In the genomic region with DNA sequence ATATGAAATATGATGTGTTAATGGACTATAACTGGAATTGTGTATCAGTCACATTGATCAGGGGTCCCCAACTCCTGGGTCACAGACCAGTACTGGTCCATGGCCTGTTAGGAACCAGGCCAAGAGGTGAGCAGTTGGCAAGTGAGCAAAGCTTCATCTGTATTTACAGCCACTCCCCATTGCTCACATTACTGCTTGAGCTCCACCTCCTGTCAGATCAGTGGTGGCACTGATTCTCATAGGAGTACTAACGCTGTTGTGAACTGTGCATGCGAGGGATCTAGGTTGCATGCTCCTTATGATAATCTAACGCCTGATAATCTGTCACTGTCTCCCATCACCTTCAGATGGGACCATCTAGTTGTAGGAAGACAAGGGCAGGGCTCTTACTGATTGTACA, we compare ENCODE assay signal across 1 cellular context.
TF ChIP-seq lines count a peak whose summit lies in the region.

No MANE protein-coding gene starts in this region.

TF ChIP-seq in HepG2, 621 proteins besides CTCF, POLR2A, EP300 and RAD21 (continued from another document):
- TF ChIP-seq MIER3 (CRISPR knock-in tag; IDR thresholded peaks at IDR 0.05; ENCODE audit: borderline replicate concordance) (no peak), SRSF9 (IDR thresholded peaks at IDR 0.05; ENCODE audit: borderline replicate concordance, insufficient read depth, low read depth, low read length, poor library complexity, severe bottlenecking) (no peak), HNF4A (CRISPR knock-in tag; IDR thresholded peaks at IDR 0.05) (no peak), BHLHE40 (IDR thresholded peaks at IDR 0.05; ENCODE audit: low read length) (no peak), ERF (CRISPR knock-in tag; IDR thresholded peaks at IDR 0.05) (no peak), ZNF136 (CRISPR knock-in tag; IDR thresholded peaks at IDR 0.05; ENCODE audit: low read depth) (no peak), SIN3B (IDR thresholded peaks at IDR 0.05; ENCODE audit: low read length) (no peak), ZNF335 (CRISPR knock-in tag; IDR thresholded peaks at IDR 0.05) (no peak)
- TF ChIP-seq, protein P1, sequence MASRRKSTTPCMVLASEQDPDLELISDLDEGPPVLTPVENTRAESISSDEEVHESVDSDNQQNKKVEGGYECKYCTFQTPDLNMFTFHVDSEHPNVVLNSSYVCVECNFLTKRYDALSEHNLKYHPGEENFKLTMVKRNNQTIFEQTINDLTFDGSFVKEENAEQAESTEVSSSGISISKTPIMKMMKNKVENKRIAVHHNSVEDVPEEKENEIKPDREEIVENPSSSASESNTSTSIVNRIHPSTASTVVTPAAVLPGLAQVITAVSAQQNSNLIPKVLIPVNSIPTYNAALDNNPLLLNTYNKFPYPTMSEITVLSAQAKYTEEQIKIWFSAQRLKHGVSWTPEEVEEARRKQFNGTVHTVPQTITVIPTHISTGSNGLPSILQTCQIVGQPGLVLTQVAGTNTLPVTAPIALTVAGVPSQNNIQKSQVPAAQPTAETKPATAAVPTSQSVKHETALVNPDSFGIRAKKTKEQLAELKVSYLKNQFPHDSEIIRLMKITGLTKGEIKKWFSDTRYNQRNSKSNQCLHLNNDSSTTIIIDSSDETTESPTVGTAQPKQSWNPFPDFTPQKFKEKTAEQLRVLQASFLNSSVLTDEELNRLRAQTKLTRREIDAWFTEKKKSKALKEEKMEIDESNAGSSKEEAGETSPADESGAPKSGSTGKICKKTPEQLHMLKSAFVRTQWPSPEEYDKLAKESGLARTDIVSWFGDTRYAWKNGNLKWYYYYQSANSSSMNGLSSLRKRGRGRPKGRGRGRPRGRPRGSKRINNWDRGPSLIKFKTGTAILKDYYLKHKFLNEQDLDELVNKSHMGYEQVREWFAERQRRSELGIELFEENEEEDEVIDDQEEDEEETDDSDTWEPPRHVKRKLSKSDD (CRISPR knock-in tag; IDR thresholded peaks at IDR 0.05; ENCODE audit: low read depth), result no peak
